Comparison of ENCODE assay signal across 12 cellular contexts in the genomic region with DNA sequence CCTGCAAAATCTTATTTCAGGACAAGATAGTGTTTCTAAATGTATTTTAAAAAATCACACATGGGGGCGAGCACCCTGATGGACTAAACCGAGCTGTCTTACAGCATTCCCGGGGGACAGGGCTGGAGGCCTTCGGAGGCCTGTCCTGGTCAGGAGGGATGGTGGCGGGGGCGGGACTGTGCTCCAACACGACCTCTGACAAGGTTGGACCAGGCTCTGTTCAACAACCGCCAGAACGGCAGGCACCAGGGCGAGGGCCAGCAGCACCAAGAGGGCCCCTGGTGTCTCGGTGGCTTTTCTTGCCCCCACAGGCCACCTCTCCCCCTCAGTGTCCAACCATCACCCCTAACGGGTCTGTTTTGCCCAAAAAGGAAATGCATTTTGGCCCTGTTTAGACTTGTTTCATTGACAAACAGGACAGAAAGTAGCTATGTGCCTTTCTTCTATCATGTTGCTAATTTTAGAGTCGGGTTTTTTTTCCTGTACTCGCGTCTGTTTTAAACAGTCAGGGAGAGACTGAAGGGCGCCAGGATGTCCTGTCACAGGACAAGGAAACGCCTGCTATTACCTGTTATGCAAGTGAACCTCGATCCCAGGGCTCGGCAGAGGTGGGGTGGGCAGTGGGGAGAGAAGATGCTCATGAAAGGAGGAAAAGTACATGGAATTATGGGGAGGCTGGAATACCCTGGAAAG. TPM values are rescaled to one million over a fixed set of nuclear protein-coding genes. Genes with fewer than 3 reads are reported as not detected.
DNase-seq lines count a peak whose midpoint lies in the region; TF ChIP-seq lines count a peak whose summit lies in the region.
"Had no signal": no experiment of that assay in that cellular context is flagged by ENCODE, and none has a peak within 500 bp of the region (broad histone marks: within the 10 kb centered on the region; RNA-seq: fewer than 3 reads in every experiment).

No MANE protein-coding gene starts in this region.

- H3K27ac ChIP-seq in mesenchymal stem cell (ENCODE audit: low read length, poor library complexity, severe bottlenecking) (no peak overlapping the region), tibial nerve (peak overlapping the region in 3 of 4 donors; percentile 50 to 60 (median 53))

- no peaks in the 10 kb centered on the region for H3K27me3 Mint-ChIP-seq in activated CD4-positive, alpha-beta T cell treated with anti-CD3 and anti-CD28 coated beads, Interleukin-2, amount 10 ng/mL, durations not matched to agents 24 days and 14 days

- DNase-seq in activated CD4-positive, alpha-beta T cell treated with anti-CD3 and anti-CD28 coated beads, Interleukin-2, amount 10 ng/mL, durations not matched to agents 24 days and 14 days = no peak
- no peak for DNase-seq in activated CD4-positive, alpha-beta T cell treated with anti-CD3 and anti-CD28 coated beads, Interleukin-2, amount 50 U/mL, for 48 hours
- DNase-seq in dermis microvascular lymphatic vessel endothelial cell (ENCODE audit: low read depth in 2 of 2) (peak; percentile 90 to 94), mesenchymal stem cell (peak; percentile 57), tibial nerve (ENCODE audit: low spot score in 2 of 2) (no peak), amniotic stem cell (lab: John Stamatoyannopoulos, UW) (no peak), NCI-H82 (lab: John Stamatoyannopoulos, UW) (no peak)
- no peak for DNase-seq in activated CD4-positive, alpha-beta T cell treated with anti-CD3 and anti-CD28 coated beads for 1 hour
- DNase-seq: ACHN; NCI-H446 treated with DMSO at 0.1 percent for 48 hours; stimulated activated CD4-positive, alpha-beta T cell treated with anti-CD3 and anti-CD28 coated beads, Interleukin-2, amount 100 ng/mL, for 48 hours; T1000 had no signal

- TF ChIP-seq CTCF in tibial nerve (IDR thresholded peaks at IDR 0.05) = no peak

- TF ChIP-seq POLR2A in tibial nerve (IDR thresholded peaks at IDR 0.05) = no peak

- no peak overlapping the region for H2BK5ac ChIP-seq in mesenchymal stem cell (ENCODE audit: low read depth, low read length, poor library complexity, severe bottlenecking)

- no peaks in the 10 kb centered on the region for H3K27me3 ChIP-seq in mesenchymal stem cell (ENCODE audit: control insufficient read depth in 1 of 2, insufficient read depth in 1 of 2, low read length in 2 of 2)
- no peaks in the 10 kb centered on the region for H3K27me3 ChIP-seq in tibial nerve

- H3K9me3 ChIP-seq in mesenchymal stem cell (ENCODE audit: control insufficient read depth, low read length) = no peaks in the 10 kb centered on the region
- H3K9me3 ChIP-seq in tibial nerve = no peaks in the 10 kb centered on the region

- H2BK120ac ChIP-seq in mesenchymal stem cell (ENCODE audit: low read depth, low read length) = no peak overlapping the region

- no peak for TF ChIP-seq EP300 in tibial nerve (IDR thresholded peaks at IDR 0.05)

- H3K4me3 Mint-ChIP-seq in activated CD4-positive, alpha-beta T cell treated with anti-CD3 and anti-CD28 coated beads, Interleukin-2, amount 10 ng/mL, durations not matched to agents 24 days and 14 days = peak overlapping the region; percentile 70

- H3K14ac ChIP-seq in mesenchymal stem cell (ENCODE audit: low read length in 2 of 2) = peak overlapping the region in 1 of 2 experiments; percentile 53

- no peaks in the 10 kb centered on the region for H3K9me3 Mint-ChIP-seq in activated CD4-positive, alpha-beta T cell treated with anti-CD3 and anti-CD28 coated beads, Interleukin-2, amount 10 ng/mL, durations not matched to agents 24 days and 14 days

- intact Hi-C loops in activated CD4-positive, alpha-beta T cell treated with anti-CD3 and anti-CD28 coated beads, Interleukin-2, amount 10 ng/mL, durations not matched to agents 24 days and 14 days (cut with micrococcal nuclease) = no loop called here

- peaks cover 10% of the 10 kb centered on the region for H3K79me1 ChIP-seq in mesenchymal stem cell (replicated peaks; ENCODE audit: low read length, poor library complexity, severe bottlenecking)

- WGBS in mesenchymal stem cell = 50% methylated on average over 19 of the region's 19 CpGs
- 69 to 70% methylated on average over 19 of the region's 19 CpGs for WGBS in tibial nerve, 2 donors

- H3K4me1 Mint-ChIP-seq in activated CD4-positive, alpha-beta T cell treated with anti-CD3 and anti-CD28 coated beads, Interleukin-2, amount 10 ng/mL, durations not matched to agents 24 days and 14 days = peaks cover 27% of the 10 kb centered on the region

- H3K4me1 ChIP-seq in mesenchymal stem cell (ENCODE audit: control insufficient read depth, insufficient read depth, low read depth, low read length) = peaks cover 35% of the 10 kb centered on the region
- peaks cover 0 to 79% (median 17%) of the 10 kb centered on the region in 4 donors for H3K4me1 ChIP-seq in tibial nerve

- H3K9ac ChIP-seq in mesenchymal stem cell (ENCODE audit: low read length) = no peak overlapping the region

- no peak overlapping the region for H2AFZ ChIP-seq in mesenchymal stem cell (ENCODE audit: low read depth, low read length)

- peak overlapping the region; percentile 46 to 49 for H2BK12ac ChIP-seq in mesenchymal stem cell (ENCODE audit: low read length in 2 of 2)

- no peak overlapping the region for H2BK15ac ChIP-seq in mesenchymal stem cell (ENCODE audit: low read depth, poor library complexity, severe bottlenecking)

- peak overlapping the region; percentile 73 to 82 for H3K18ac ChIP-seq in mesenchymal stem cell (ENCODE audit: low read depth in 1 of 2, low read length in 2 of 2)

- H3K36me3 Mint-ChIP-seq in activated CD4-positive, alpha-beta T cell treated with anti-CD3 and anti-CD28 coated beads, Interleukin-2, amount 10 ng/mL, durations not matched to agents 24 days and 14 days (ENCODE audit: low read depth) = peaks cover 44% of the 10 kb centered on the region

- H3K23ac ChIP-seq in mesenchymal stem cell (ENCODE audit: low read length in 2 of 2) = no peak overlapping the region

- H3K36me3 ChIP-seq in mesenchymal stem cell (ENCODE audit: control insufficient read depth in 1 of 2, insufficient read depth in 2 of 2, low read depth in 1 of 2, low read length in 2 of 2) (peaks cover 28 to 61% of the 10 kb centered on the region in 2 experiments), tibial nerve (peaks cover 0 to 32% (median 0%) of the 10 kb centered on the region in 3 donors)

- H4K8ac ChIP-seq in mesenchymal stem cell (ENCODE audit: low read length) = peak overlapping the region; percentile 83

- H4K91ac ChIP-seq in mesenchymal stem cell (ENCODE audit: low read length) = peak overlapping the region; percentile 94

- H3K4me3 ChIP-seq in mesenchymal stem cell (ENCODE audit: insufficient read depth in 1 of 2, low read depth in 1 of 2, low read length in 2 of 2) (no peak overlapping the region), tibial nerve (no peak overlapping the region)

- H3K4ac ChIP-seq in mesenchymal stem cell (ENCODE audit: low read depth in 1 of 2, low read length in 2 of 2) = peak overlapping the region in 1 of 2 experiments; percentile 81

- H3K27ac Mint-ChIP-seq in activated CD4-positive, alpha-beta T cell treated with anti-CD3 and anti-CD28 coated beads, Interleukin-2, amount 10 ng/mL, durations not matched to agents 24 days and 14 days = peak overlapping the region; percentile 88

- no peak overlapping the region for H3K4me2 ChIP-seq in mesenchymal stem cell (ENCODE audit: low read length, poor library complexity, severe bottlenecking)

- H2AK5ac ChIP-seq in mesenchymal stem cell (ENCODE audit: low read length, severe bottlenecking) = no peak overlapping the region

RNA-seq across cellular contexts. Expression of gene TMEM204, which starts 11.7 kb away (rescaled TPM):
- total RNA-seq in activated CD4-positive, alpha-beta T cell treated with anti-CD3 and anti-CD28 coated beads, Interleukin-2, amount 10 ng/mL, durations not matched to agents 24 days and 14 days = 19.9 and 20.8 TPM in 2 replicates
- total RNA-seq in dermis microvascular lymphatic vessel endothelial cell (95.9 and 158 TPM in 2 replicates), tibial nerve (10 to 100 TPM; 46.3 to 53.7 (median 48.9) TPM)
- polyA plus RNA-seq in mesenchymal stem cell (2013, experiment 1 of 2) = 12.5 TPM
- polyA plus RNA-seq in mesenchymal stem cell (2013, experiment 2 of 2) = 13.0 TPM

RNA-seq across cellular contexts. Expression of gene TELO2, which starts 52.0 kb away (rescaled TPM):
- total RNA-seq in activated CD4-positive, alpha-beta T cell treated with anti-CD3 and anti-CD28 coated beads, Interleukin-2, amount 10 ng/mL, durations not matched to agents 24 days and 14 days = 91.4 and 101 TPM in 2 replicates
- total RNA-seq in dermis microvascular lymphatic vessel endothelial cell = 13.6 and 20.5 TPM in 2 replicates
- polyA plus RNA-seq in mesenchymal stem cell (2013, experiment 1 of 2) = 10.0 TPM
- polyA plus RNA-seq in mesenchymal stem cell (2013, experiment 2 of 2) = 10.2 TPM
- total RNA-seq in tibial nerve = 10 to 100 TPM; 37.1 to 84.6 (median 45.3) TPM

RNA-seq across cellular contexts. Expression of gene PTX4, which starts 56.4 kb away (rescaled TPM):
- total RNA-seq in activated CD4-positive, alpha-beta T cell treated with anti-CD3 and anti-CD28 coated beads, Interleukin-2, amount 10 ng/mL, durations not matched to agents 24 days and 14 days = not detected in 2 replicates
- total RNA-seq in dermis microvascular lymphatic vessel endothelial cell = under 0.01 and 0.13 TPM in 2 replicates
- polyA plus RNA-seq in mesenchymal stem cell (2013, experiment 1 of 2) = not detected
- not detected for polyA plus RNA-seq in mesenchymal stem cell (2013, experiment 2 of 2)
- not detected for total RNA-seq in tibial nerve

Comparison
In these comparisons a context has a peak if more than half of its experiments do, and no peak if none do; other contexts are left out.
1. DNase-seq: peak in dermis microvascular lymphatic vessel endothelial cell (2 of 2) and mesenchymal stem cell (single experiment); none in activated CD4-positive, alpha-beta T cell treated with anti-CD3 and anti-CD28 coated beads, Interleukin-2, amount 10 ng/mL, durations not matched to agents 24 days and 14 days (single experiment), activated CD4-positive, alpha-beta T cell treated with anti-CD3 and anti-CD28 coated beads, Interleukin-2, amount 50 U/mL, for 48 hours (0 of 2), tibial nerve (0 of 2), amniotic stem cell (single experiment), NCI-H82 (single experiment) and activated CD4-positive, alpha-beta T cell treated with anti-CD3 and anti-CD28 coated beads for 1 hour (single experiment).